Comparison of ENCODE assay signal across 8 cellular contexts in genomic region chr14:99480856-99481744, GRCh38. TPM values are rescaled to one million over a fixed set of nuclear protein-coding genes. Genes with fewer than 3 reads are reported as not detected.
A peak's percentile ranks its signal among the peaks of the same experiment; 100 is the strongest.
DNase-seq lines count a peak whose midpoint lies in the region; ATAC-seq and TF ChIP-seq lines count a peak whose summit lies in the region.

Gene CCNK (plus strand): TSS chr14:99481409. CDS start chr14:99492678, 11,269 bp downstream.
Gene SETD3 (minus strand): TSS chr14:99480859. CDS start chr14:99465805, 15,054 bp downstream.

- peak within 1 kb of the TSS; percentile 98 for H3K27ac Mint-ChIP-seq in activated naive CD8-positive, alpha-beta T cell treated with anti-CD3 and anti-CD28 coated beads, Interleukin-2, amount 10 ng/mL, durations not matched to agents 7 days and 5 days
- peak within 1 kb of the TSS; percentile 77 for H3K27ac Mint-ChIP-seq in glutamatergic neuron (ENCODE audit: unreplicated experiment)

- H3F3A ChIP-seq in SU-DHL-6 (ENCODE audit: insufficient read depth), result no peaks in the 10 kb centered on the region

- H3K4me3 Mint-ChIP-seq in activated naive CD8-positive, alpha-beta T cell treated with anti-CD3 and anti-CD28 coated beads, Interleukin-2, amount 10 ng/mL, durations not matched to agents 7 days and 5 days, result peak within 1 kb of the TSS; percentile 98
- H3K4me3 Mint-ChIP-seq in glutamatergic neuron (ENCODE audit: unreplicated experiment), result peak within 1 kb of the TSS; percentile 98

- H3K9ac ChIP-seq in SU-DHL-6 (ENCODE audit: low read length), result peak within 1 kb of the TSS; percentile 88

- H3K36me3 ChIP-seq in SU-DHL-6 (ENCODE audit: low read length), result no peaks in the 10 kb centered on the region
- H3K36me3 ChIP-seq in osteoblast (ENCODE audit: insufficient read depth, low read length), result no peaks in the 10 kb centered on the region
- H3K36me3 ChIP-seq in thoracic aorta, result no peaks in the 10 kb centered on the region

- ATAC-seq in HG02678 (IDR thresholded peaks at IDR 0.05; ENCODE audit: unreplicated experiment), result peak; percentile 83
- peak; percentile 89 for ATAC-seq in activated naive CD8-positive, alpha-beta T cell treated with anti-CD3 and anti-CD28 coated beads, Interleukin-2, amount 10 ng/mL, durations not matched to agents 7 days and 5 days (ENCODE audit: low read depth)
- ATAC-seq in thoracic aorta (ENCODE audit: insufficient number of reproducible peaks, low FRiP score, low read depth), result peak; percentile 98

- TF ChIP-seq CTCF in SU-DHL-6 (IDR thresholded peaks at IDR 0.05; ENCODE audit: insufficient read depth, low read length, poor library complexity, severe bottlenecking) (no peak), glutamatergic neuron (IDR thresholded peaks at IDR 0.05; ENCODE audit: partially characterized antibody, unreplicated experiment) (no peak), osteoblast (IDR thresholded peaks at IDR 0.05; ENCODE audit: extremely low read depth, low read depth, low read length) (no peak), thoracic aorta (IDR thresholded peaks at IDR 0.05) (no peak)

- peak; percentile 83 for TF ChIP-seq POLR2A in GM10847 (IDR thresholded peaks at IDR 0.05; ENCODE audit: extremely low read depth, insufficient read length)

- DNase-seq in NCI-H128 (lab: John Stamatoyannopoulos, UW; ENCODE audit: unreplicated experiment) (peak; percentile 100), glutamatergic neuron (peak; percentile 99), osteoblast (ENCODE audit: insufficient read length, low spot score, missing footprints) (peak; percentile 100), thoracic aorta (ENCODE audit: low spot score) (peak; percentile 99)
- peak; percentile 99 for DNase-seq in activated naive CD8-positive, alpha-beta T cell treated with anti-CD3 and anti-CD28 coated beads, Interleukin-2, amount 10 ng/mL, durations not matched to agents 7 days and 5 days

- POLR2A ChIA-PET in activated naive CD8-positive, alpha-beta T cell treated with anti-CD3 and anti-CD28 coated beads, Interleukin-2, amount 10 ng/mL, durations not matched to agents 7 days and 5 days (lab: Charles Lee), result interaction anchor here (0.6 to 1.7 kb wide), 12 partner anchors 11 to 1136 kb away, joined by 3 to 13 read pairs (median 4); partner anchors contain the start of genes BCL11B and CCDC85C

- H3K36me3 Mint-ChIP-seq in activated naive CD8-positive, alpha-beta T cell treated with anti-CD3 and anti-CD28 coated beads, Interleukin-2, amount 10 ng/mL, durations not matched to agents 7 days and 5 days, result no peaks in the 10 kb centered on the region
- H3K36me3 Mint-ChIP-seq in glutamatergic neuron (ENCODE audit: unreplicated experiment), result no peaks in the 10 kb centered on the region

- H2AFZ ChIP-seq in SU-DHL-6 (ENCODE audit: low read depth, low read length, severe bottlenecking) (peak within 1 kb of the TSS; percentile 68), osteoblast (ENCODE audit: low read length) (peak within 1 kb of the TSS; percentile 95)

- H3K4me2 ChIP-seq in SU-DHL-6 (ENCODE audit: low read depth, low read length, poor library complexity, severe bottlenecking) (peak within 1 kb of the TSS; percentile 87), osteoblast (ENCODE audit: insufficient read depth, low read length) (peak within 1 kb of the TSS; percentile 96)

- H3K79me2 ChIP-seq in SU-DHL-6 (ENCODE audit: insufficient read depth, low read length) (peaks cover 84% of the 10 kb centered on the region), osteoblast (ENCODE audit: insufficient read depth, low read length) (peaks cover 86% of the 10 kb centered on the region)

- H3K4me1 ChIP-seq in osteoblast (ENCODE audit: insufficient read depth, low read length) (peaks cover 23% of the 10 kb centered on the region), thoracic aorta (ENCODE audit: control insufficient read depth in 1 of 2, low read depth in 2 of 2) (peaks cover 18 to 27% of the 10 kb centered on the region in 2 donors)

- peak within 1 kb of the TSS; percentile 36; the same call in 1 of the 2 replicates for H3K27ac ChIP-seq in SU-DHL-6 (ENCODE audit: low read depth, low read length)
- H3K27ac ChIP-seq in osteoblast (ENCODE audit: low read depth, low read length), result peak within 1 kb of the TSS; percentile 92
- peak within 1 kb of the TSS; percentile 86 to 95 for H3K27ac ChIP-seq in thoracic aorta

- no peaks in the 10 kb centered on the region for H3K27me3 ChIP-seq in SU-DHL-6 (ENCODE audit: low read length)
- no peaks in the 10 kb centered on the region for H3K27me3 ChIP-seq in osteoblast (ENCODE audit: insufficient read depth, low read length)
- H3K27me3 ChIP-seq in thoracic aorta (replicated peaks; ENCODE audit: insufficient read depth), result no peaks in the 10 kb centered on the region

- H3K9me2 ChIP-seq in SU-DHL-6 (replicated peaks; ENCODE audit: insufficient read depth, low read length), result no peaks in the 10 kb centered on the region

- peaks cover 56% of the 10 kb centered on the region for H4K20me1 ChIP-seq in SU-DHL-6 (ENCODE audit: low read depth, low read length)
- H4K20me1 ChIP-seq in osteoblast (ENCODE audit: insufficient read depth, low read length), result peaks cover 56% of the 10 kb centered on the region

- H3K9me3 Mint-ChIP-seq in activated naive CD8-positive, alpha-beta T cell treated with anti-CD3 and anti-CD28 coated beads, Interleukin-2, amount 10 ng/mL, durations not matched to agents 7 days and 5 days, result no peaks in the 10 kb centered on the region
- H3K9me3 Mint-ChIP-seq in glutamatergic neuron (ENCODE audit: unreplicated experiment), result peaks cover 5% of the 10 kb centered on the region

- H3K4me3 ChIP-seq in SU-DHL-6 (ENCODE audit: insufficient read depth, low read length, poor library complexity, severe bottlenecking) (peak within 1 kb of the TSS; percentile 91), osteoblast (ENCODE audit: insufficient read depth, low read length) (peak within 1 kb of the TSS; percentile 92), thoracic aorta (peak within 1 kb of the TSS; percentile 87)

- H3K27me3 Mint-ChIP-seq in activated naive CD8-positive, alpha-beta T cell treated with anti-CD3 and anti-CD28 coated beads, Interleukin-2, amount 10 ng/mL, durations not matched to agents 7 days and 5 days, result no peaks in the 10 kb centered on the region
- peaks cover 10% of the 10 kb centered on the region for H3K27me3 Mint-ChIP-seq in glutamatergic neuron (ENCODE audit: unreplicated experiment)

- H3K9me3 ChIP-seq in SU-DHL-6 (ENCODE audit: insufficient read depth, low read length), result no peaks in the 10 kb centered on the region
- H3K9me3 ChIP-seq in osteoblast (ENCODE audit: low read depth, low read length), result no peaks in the 10 kb centered on the region
- H3K9me3 ChIP-seq in thoracic aorta, result no peaks in the 10 kb centered on the region

- peaks cover 37% of the 10 kb centered on the region for H3K4me1 Mint-ChIP-seq in activated naive CD8-positive, alpha-beta T cell treated with anti-CD3 and anti-CD28 coated beads, Interleukin-2, amount 10 ng/mL, durations not matched to agents 7 days and 5 days
- H3K4me1 Mint-ChIP-seq in glutamatergic neuron (ENCODE audit: low read depth, unreplicated experiment), result peaks cover 11% of the 10 kb centered on the region

RNA-seq across cellular contexts. Expression of gene CCNK, which starts in this region (rescaled TPM):
- total RNA-seq in activated naive CD8-positive, alpha-beta T cell treated with anti-CD3 and anti-CD28 coated beads, Interleukin-2, amount 10 ng/mL, durations not matched to agents 7 days and 5 days, result 10 to 100 TPM; 88.4 to 90.4 TPM
- total RNA-seq in glutamatergic neuron (ENCODE audit: unreplicated experiment), result 47.2 TPM
- 28.6 and 35.4 TPM in 2 replicates for total RNA-seq in osteoblast
- total RNA-seq in thoracic aorta, result 10 to 100 TPM; 22.6 to 42.2 TPM

RNA-seq across cellular contexts. Expression of gene SETD3, which starts in this region (rescaled TPM):
- total RNA-seq in activated naive CD8-positive, alpha-beta T cell treated with anti-CD3 and anti-CD28 coated beads, Interleukin-2, amount 10 ng/mL, durations not matched to agents 7 days and 5 days, result 10 to 100 TPM; 61.9 to 64.4 TPM
- 46.2 TPM for total RNA-seq in glutamatergic neuron (ENCODE audit: unreplicated experiment)
- total RNA-seq in osteoblast, result 58.6 and 65.1 TPM in 2 replicates
- total RNA-seq in thoracic aorta, result 10 to 100 TPM; 70.8 to 76.8 TPM

Comparison
In these comparisons a context has a peak if more than half of its experiments do, and no peak if none do; other contexts are left out.
1. Peak in every context shown above with its lines: DNase-seq, ATAC-seq, H3K4me3 ChIP-seq and H3K27ac ChIP-seq.
2. H3K27ac ChIP-seq: peak in every context shown above with its lines; median percentile 92 in osteoblast; 90 in thoracic aorta; 36 in SU-DHL-6.